Comparison of ENCODE assay signal across 19 cellular contexts in the genomic region with DNA sequence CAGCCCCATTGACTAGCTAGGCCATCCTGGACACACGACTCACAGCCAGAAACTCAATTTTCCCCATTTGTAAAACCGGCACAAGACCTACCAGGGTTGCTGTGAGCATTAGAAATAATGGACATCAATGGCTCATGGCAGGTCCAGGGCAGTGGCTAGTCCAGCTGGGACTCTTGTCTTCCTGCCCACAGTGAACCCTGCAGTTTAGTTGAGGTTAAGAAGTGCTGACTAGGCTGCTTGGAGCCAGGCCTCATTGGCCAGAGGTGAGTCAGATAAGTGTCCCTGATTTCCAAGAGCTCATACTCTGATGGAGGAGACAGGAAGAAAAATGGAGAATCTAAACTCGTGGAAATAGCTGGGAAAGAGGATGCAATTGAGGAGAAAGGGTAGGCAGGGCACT.
DNase-seq lines count a peak whose midpoint lies in the region; ATAC-seq, FAIRE-seq and TF ChIP-seq lines count a peak whose summit lies in the region.
"Had no signal": no experiment of that assay in that cellular context is flagged by ENCODE, and none has a peak within 500 bp of the region (broad histone marks: within the 10 kb centered on the region; RNA-seq: fewer than 3 reads in every experiment).

No MANE protein-coding gene starts in this region.

- H3K4me1 ChIP-seq in OCI-LY7 (ENCODE audit: insufficient read depth, low read length, poor library complexity, severe bottlenecking), result peaks cover 11% of the 10 kb centered on the region

- no peak overlapping the region for H3K4me3 ChIP-seq in OCI-LY7 (ENCODE audit: low read depth, low read length, poor library complexity, severe bottlenecking)
- no peak overlapping the region for H3K4me3 ChIP-seq in fibroblast of mammary gland (ENCODE audit: control insufficient read depth, low read depth, low read length)
- H3K4me3 ChIP-seq: adrenal gland, esophagus muscularis mucosa, suprapubic skin had no signal

- ATAC-seq in activated naive CD8-positive, alpha-beta T cell treated with anti-CD3 and anti-CD28 coated beads, Interleukin-2, amount 10 ng/mL, durations not matched to agents 7 days and 5 days (ENCODE audit: low read depth), result no peak
- ATAC-seq in activated naive CD8-positive, alpha-beta T cell treated with anti-CD3 and anti-CD28 coated beads, Interleukin-2, amount 50 U/mL, for 24 hours, result no peak
- ATAC-seq: left colon had no signal

- no peak overlapping the region for H3K27ac ChIP-seq in OCI-LY7 (ENCODE audit: low read depth, low read length, poor library complexity, severe bottlenecking)
- H3K27ac ChIP-seq: adrenal gland, esophagus muscularis mucosa, suprapubic skin had no signal

- CTCF ChIA-PET in OCI-LY7 (lab: Charles Lee; ENCODE audit: unreplicated experiment), result no interaction called here

- no peaks in the 10 kb centered on the region for H3K9me3 Mint-ChIP-seq in activated naive CD8-positive, alpha-beta T cell treated with anti-CD3 and anti-CD28 coated beads, Interleukin-2, amount 10 ng/mL, durations not matched to agents 7 days and 5 days
- no peaks in the 10 kb centered on the region for H3K9me3 Mint-ChIP-seq in activated naive CD8-positive, alpha-beta T cell treated with anti-CD3 and anti-CD28 coated beads, Interleukin-2, amount 50 U/mL, for 24 hours
- H3K9me3 Mint-ChIP-seq: activated B cell treated with CpG ODN at 0.5 μM for 24 hours; CD4-positive, alpha-beta memory T cell had no signal

- H3K4me2 ChIP-seq in OCI-LY7 (ENCODE audit: low read length), result peak overlapping the region; percentile 84; the same call in 1 of the 2 replicates

- no peaks in the 10 kb centered on the region for H3K9me2 ChIP-seq in OCI-LY7 (ENCODE audit: insufficient read depth, low read length)

- no peaks in the 10 kb centered on the region for H3K36me3 Mint-ChIP-seq in activated naive CD8-positive, alpha-beta T cell treated with anti-CD3 and anti-CD28 coated beads, Interleukin-2, amount 10 ng/mL, durations not matched to agents 7 days and 5 days
- H3K36me3 Mint-ChIP-seq in activated naive CD8-positive, alpha-beta T cell treated with anti-CD3 and anti-CD28 coated beads, Interleukin-2, amount 50 U/mL, for 24 hours (ENCODE audit: low read depth), result no peaks in the 10 kb centered on the region

- DNase-seq in activated naive CD8-positive, alpha-beta T cell treated with anti-CD3 and anti-CD28 coated beads, Interleukin-2, amount 10 ng/mL, durations not matched to agents 7 days and 5 days, result no peak
- no peak for DNase-seq in activated naive CD8-positive, alpha-beta T cell treated with anti-CD3 and anti-CD28 coated beads, Interleukin-2, amount 50 U/mL, for 24 hours
- DNase-seq in OCI-LY7 (ENCODE audit: low spot score), result no peak
- DNase-seq in fibroblast of mammary gland (ENCODE audit: low read depth), result peak; percentile 2
- DNase-seq in renal cortical epithelial cell (ENCODE audit: low read depth), result peak; percentile 21
- no peak for DNase-seq in cerebellum (ENCODE audit: low spot score)
- no peak for DNase-seq in H54 (ENCODE audit: insufficient read length, low spot score)
- no peak for DNase-seq in glomerular visceral epithelial cell (ENCODE audit: extremely low spot score)
- DNase-seq: activated B cell treated with CpG ODN at 0.5 μM for 24 hours; adrenal gland; CD4-positive, alpha-beta memory T cell; DND-41; left colon; midbrain; NCI-H526; nucleus accumbens; SIG-M5 had no signal

- no peak for FAIRE-seq in H54 (lab: Jason Lieb, UNC)

- TF ChIP-seq POLR2A in H54 (IDR thresholded peaks at IDR 0.05; ENCODE audit: low read depth, low read length), result no peak

- POLR2A ChIA-PET in activated naive CD8-positive, alpha-beta T cell treated with anti-CD3 and anti-CD28 coated beads, Interleukin-2, amount 10 ng/mL, durations not matched to agents 7 days and 5 days (lab: Charles Lee), result no interaction called here
- POLR2A ChIA-PET in OCI-LY7 (lab: Charles Lee), result interaction anchor here (0.5 to 0.9 kb wide), 3 partner anchors 18 to 246 kb away, joined by 3 to 5 read pairs (median 4); no protein-coding TSS in a partner anchor

- intact Hi-C loops in OCI-LY7 (cut with micrococcal nuclease; ENCODE audit: unreplicated experiment), result no loop called here

- H3K4me3 Mint-ChIP-seq in activated naive CD8-positive, alpha-beta T cell treated with anti-CD3 and anti-CD28 coated beads, Interleukin-2, amount 10 ng/mL, durations not matched to agents 7 days and 5 days, result peak overlapping the region; percentile 14
- H3K4me3 Mint-ChIP-seq in activated naive CD8-positive, alpha-beta T cell treated with anti-CD3 and anti-CD28 coated beads, Interleukin-2, amount 50 U/mL, for 24 hours, result no peak overlapping the region

- no peaks in the 10 kb centered on the region for H3K36me3 ChIP-seq in OCI-LY7 (ENCODE audit: insufficient read depth, low read length)
- H3K36me3 ChIP-seq: adrenal gland, esophagus muscularis mucosa, suprapubic skin had no signal

- H3K9me3 ChIP-seq in OCI-LY7 (ENCODE audit: low read length), result no peaks in the 10 kb centered on the region
- H3K9me3 ChIP-seq: adrenal gland, esophagus muscularis mucosa, suprapubic skin had no signal

- no peaks in the 10 kb centered on the region for H4K20me1 ChIP-seq in OCI-LY7 (ENCODE audit: insufficient read depth, low read length)

- peaks cover 4% of the 10 kb centered on the region for H3K4me1 Mint-ChIP-seq in activated naive CD8-positive, alpha-beta T cell treated with anti-CD3 and anti-CD28 coated beads, Interleukin-2, amount 10 ng/mL, durations not matched to agents 7 days and 5 days
- H3K4me1 Mint-ChIP-seq in activated naive CD8-positive, alpha-beta T cell treated with anti-CD3 and anti-CD28 coated beads, Interleukin-2, amount 50 U/mL, for 24 hours, result peaks cover 4% of the 10 kb centered on the region

- BruUV-seq in OCI-LY7 (replicated peaks; lab: Mats Ljungman, UMichigan), result no TSS peak

- H2AFZ ChIP-seq in OCI-LY7 (ENCODE audit: low read length), result no peak overlapping the region

- H3K27ac Mint-ChIP-seq in activated naive CD8-positive, alpha-beta T cell treated with anti-CD3 and anti-CD28 coated beads, Interleukin-2, amount 10 ng/mL, durations not matched to agents 7 days and 5 days, result no peak overlapping the region
- H3K27ac Mint-ChIP-seq in activated naive CD8-positive, alpha-beta T cell treated with anti-CD3 and anti-CD28 coated beads, Interleukin-2, amount 50 U/mL, for 24 hours, result no peak overlapping the region
- H3K27ac Mint-ChIP-seq: activated B cell treated with CpG ODN at 0.5 μM for 24 hours had no signal

- H3K27me3 Mint-ChIP-seq in activated naive CD8-positive, alpha-beta T cell treated with anti-CD3 and anti-CD28 coated beads, Interleukin-2, amount 10 ng/mL, durations not matched to agents 7 days and 5 days, result peaks cover 34% of the 10 kb centered on the region
- peaks cover 31% of the 10 kb centered on the region for H3K27me3 Mint-ChIP-seq in activated naive CD8-positive, alpha-beta T cell treated with anti-CD3 and anti-CD28 coated beads, Interleukin-2, amount 50 U/mL, for 24 hours

- no peak for TF ChIP-seq CTCF in OCI-LY7 (conservative IDR thresholded peaks at IDR 0.05; ENCODE audit: low read length)
- TF ChIP-seq CTCF in fibroblast of mammary gland (conservative IDR thresholded peaks at IDR 0.05; ENCODE audit: control insufficient read depth, insufficient read depth, low read depth, low read length), result no peak

- no peaks in the 10 kb centered on the region for H3K79me2 ChIP-seq in OCI-LY7 (ENCODE audit: insufficient read depth, low read depth, low read length)

Comparison
In these comparisons a context has a peak if more than half of its experiments do, and no peak if none do; other contexts are left out.
1. DNase-seq: peak in fibroblast of mammary gland (single experiment) and renal cortical epithelial cell (single experiment); none in activated naive CD8-positive, alpha-beta T cell treated with anti-CD3 and anti-CD28 coated beads, Interleukin-2, amount 10 ng/mL, durations not matched to agents 7 days and 5 days (single experiment), activated naive CD8-positive, alpha-beta T cell treated with anti-CD3 and anti-CD28 coated beads, Interleukin-2, amount 50 U/mL, for 24 hours (single experiment), OCI-LY7 (single experiment), cerebellum (single experiment), H54 (single experiment) and glomerular visceral epithelial cell (single experiment).